Comparison of ENCODE assay signal across 14 cellular contexts in genomic region chrX:100745205-100745604, GRCh38. TPM values are rescaled to one million over a fixed set of nuclear protein-coding genes. Genes with fewer than 3 reads are reported as not detected.
"Had no signal": no experiment of that assay in that cellular context is flagged by ENCODE, and none has a peak within 500 bp of the region (broad histone marks: within the 10 kb centered on the region; RNA-seq: fewer than 3 reads in every experiment).

No MANE protein-coding gene starts in this region.

- H3K27me3 Mint-ChIP-seq: progenitor cell of endocrine pancreas had no signal

- DNase-seq: activated CD4-positive, alpha-beta T cell treated with anti-CD3 and anti-CD28 coated beads for 48 hours; activated CD8-positive, alpha-beta memory T cell treated with anti-CD3 and anti-CD28 coated beads, Interleukin-2, amount 50 U/mL, for 48 hours; activated CD8-positive, alpha-beta T cell treated with anti-CD3 and anti-CD28 coated beads, Interleukin-2, amount 10 ng/mL, durations not matched to agents 7 days and 5 days; activated naive CD4-positive, alpha-beta T cell treated with anti-CD3 and anti-CD28 coated beads for 36 hours; caudate nucleus; cortex of kidney; effector CD8-positive, alpha-beta T cell; naive thymus-derived CD4-positive, alpha-beta T cell; stimulated activated CD4-positive, alpha-beta T cell treated with anti-CD3 and anti-CD28 coated beads, Interleukin-12 subunit alpha, Interleukin-12 subunit beta, amount 100 ng/mL, for 4 hours; stimulated activated CD4-positive, alpha-beta T cell treated with anti-CD3 and anti-CD28 coated beads, Interleukin-2, amount 100 ng/mL, for 48 hours; stimulated activated naive CD8-positive, alpha-beta T cell treated with anti-CD3 and anti-CD28 coated beads, Interleukin-15, Interleukin-2, amounts not matched to agents 100 U/mL and 50 U/mL, for 24 hours; T-cell had no signal

- H3K36me3 Mint-ChIP-seq: naive thymus-derived CD4-positive, alpha-beta T cell; T-cell had no signal

- H3K4me3 Mint-ChIP-seq: activated CD8-positive, alpha-beta T cell treated with anti-CD3 and anti-CD28 coated beads, Interleukin-2, amount 10 ng/mL, durations not matched to agents 7 days and 5 days; activated naive CD4-positive, alpha-beta T cell treated with anti-CD3 and anti-CD28 coated beads for 36 hours; activated T-helper 1 cell treated with anti-CD3 and anti-CD28 coated beads, Interleukin-12 subunit alpha, Interleukin-12 subunit beta, Interleukin-2, Interleukin-4 antibody, amounts not matched to agents 30 ng/mL and 10 ng/mL and 1 ng/mL, durations not matched to agents 14 hours and 24 hours and 36 hours; naive thymus-derived CD4-positive, alpha-beta T cell; T-cell had no signal

- H3K4me1 Mint-ChIP-seq: naive thymus-derived CD4-positive, alpha-beta T cell; T-cell had no signal

- ATAC-seq: activated CD8-positive, alpha-beta T cell treated with anti-CD3 and anti-CD28 coated beads, Interleukin-2, amount 10 ng/mL, durations not matched to agents 7 days and 5 days; naive thymus-derived CD4-positive, alpha-beta T cell; stimulated activated naive CD8-positive, alpha-beta T cell treated with anti-CD3 and anti-CD28 coated beads, Interleukin-15, Interleukin-2, amounts not matched to agents 100 U/mL and 50 U/mL, for 24 hours; T-cell had no signal

- H3K9me3 Mint-ChIP-seq: activated naive CD4-positive, alpha-beta T cell treated with anti-CD3 and anti-CD28 coated beads for 36 hours; activated T-helper 1 cell treated with anti-CD3 and anti-CD28 coated beads, Interleukin-12 subunit alpha, Interleukin-12 subunit beta, Interleukin-2, Interleukin-4 antibody, amounts not matched to agents 30 ng/mL and 10 ng/mL and 1 ng/mL, durations not matched to agents 14 hours and 24 hours and 36 hours; naive thymus-derived CD4-positive, alpha-beta T cell; T-cell had no signal

- H3K27ac Mint-ChIP-seq: activated CD8-positive, alpha-beta T cell treated with anti-CD3 and anti-CD28 coated beads, Interleukin-2, amount 10 ng/mL, durations not matched to agents 7 days and 5 days; activated naive CD4-positive, alpha-beta T cell treated with anti-CD3 and anti-CD28 coated beads for 36 hours; activated T-helper 1 cell treated with anti-CD3 and anti-CD28 coated beads, Interleukin-12 subunit alpha, Interleukin-12 subunit beta, Interleukin-2, Interleukin-4 antibody, amounts not matched to agents 30 ng/mL and 10 ng/mL and 1 ng/mL, durations not matched to agents 14 hours and 24 hours and 36 hours; naive thymus-derived CD4-positive, alpha-beta T cell; progenitor cell of endocrine pancreas; T-cell had no signal

RNA-seq across cellular contexts. Expression of gene SYTL4, which starts 13.3 kb away (rescaled TPM):
- total RNA-seq: activated CD8-positive, alpha-beta T cell treated with anti-CD3 and anti-CD28 coated beads, Interleukin-2, amount 10 ng/mL, durations not matched to agents 7 days and 5 days; activated naive CD4-positive, alpha-beta T cell treated with anti-CD3 and anti-CD28 coated beads for 36 hours; activated T-helper 1 cell treated with anti-CD3 and anti-CD28 coated beads, Interleukin-12 subunit alpha, Interleukin-12 subunit beta, Interleukin-2, Interleukin-4 antibody, amounts not matched to agents 30 ng/mL and 10 ng/mL and 1 ng/mL, durations not matched to agents 14 hours and 24 hours and 36 hours had no signal
- polyA plus RNA-seq: naive thymus-derived CD4-positive, alpha-beta T cell had no signal
